ENCODE assay signal across 11 cellular contexts in genomic region chr3:177069514-177070329, GRCh38.
A peak's percentile ranks its signal among the peaks of the same experiment; 100 is the strongest.
DNase-seq lines count a peak whose midpoint lies in the region; ATAC-seq and TF ChIP-seq lines count a peak whose summit lies in the region.
"Had no signal": no experiment of that assay in that cellular context is flagged by ENCODE, and none has a peak within 500 bp of the region (broad histone marks: within the 10 kb centered on the region; RNA-seq: fewer than 3 reads in every experiment).

No MANE protein-coding gene starts in this region.

- H3K27ac Mint-ChIP-seq in HFFc6 (no peak overlapping the region; the same call in 1 of the 2 replicates), neural crest cell (ENCODE audit: unreplicated experiment) (peak overlapping the region; percentile 87)

- H3K9me3 Mint-ChIP-seq in HFFc6 (no peaks in the 10 kb centered on the region), neural crest cell (peaks cover 6% of the 10 kb centered on the region)
- H3K9me3 Mint-ChIP-seq: T-cell had no signal

- peaks cover 34% of the 10 kb centered on the region for H3K4me1 Mint-ChIP-seq in HFFc6 (ENCODE audit: low read depth)
- peaks cover 19% of the 10 kb centered on the region for H3K4me1 Mint-ChIP-seq in neural crest cell

- DNase-seq in NCI-H1105 treated with DMSO at 0.1 percent for 48 hours (lab: John Stamatoyannopoulos, UW) (peak; percentile 57), NCI-H1105 (lab: John Stamatoyannopoulos, UW) (no peak), HFFc6 (peak; percentile 39), astrocyte of the spinal cord (ENCODE audit: low read depth, low spot score) (peak; percentile 56), neural crest cell (ENCODE audit: low read depth, low spot score) (no peak), NCI-H345 treated with DMSO at 0.1 percent for 48 hours (lab: John Stamatoyannopoulos, UW; ENCODE audit: unreplicated experiment) (no peak), left lobe of liver (ENCODE audit: low spot score) (no peak)
- DNase-seq: gastrocnemius medialis, T-cell had no signal

- H3K4me3 Mint-ChIP-seq in HFFc6 = no peak overlapping the region; the same call in 1 of the 2 replicates
- no peak overlapping the region for H3K4me3 Mint-ChIP-seq in neural crest cell
- H3K4me3 Mint-ChIP-seq: T-cell had no signal

- peaks cover 10% of the 10 kb centered on the region for H3K36me3 Mint-ChIP-seq in HFFc6 (ENCODE audit: low read depth)
- peaks cover 16% of the 10 kb centered on the region for H3K36me3 Mint-ChIP-seq in neural crest cell (ENCODE audit: low read depth)

- TF ChIP-seq CTCF in HFFc6 (IDR thresholded peaks at IDR 0.05) (no peak), astrocyte of the spinal cord (IDR thresholded peaks at IDR 0.05; ENCODE audit: low read depth, low read length) (no peak), neural crest cell (conservative IDR thresholded peaks at IDR 0.05) (no peak)

- no peaks in the 10 kb centered on the region; the same call in 1 of the 2 replicates for H3K27me3 Mint-ChIP-seq in HFFc6 (ENCODE audit: insufficient read depth)
- H3K27me3 Mint-ChIP-seq in neural crest cell (ENCODE audit: low read depth) = no peaks in the 10 kb centered on the region
- H3K27me3 Mint-ChIP-seq: T-cell had no signal

- H3K4me3 ChIP-seq in astrocyte of the spinal cord (ENCODE audit: low read depth, low read length) = no peak overlapping the region
- H3K4me3 ChIP-seq: gastrocnemius medialis, tibial nerve had no signal

- in situ Hi-C loops in astrocyte of the spinal cord (cut with HindIII; ENCODE audit: low sequenced_read_pairs) = no loop called here

- ATAC-seq in GM18870 (IDR thresholded peaks at IDR 0.05; ENCODE audit: unreplicated experiment) (no peak), left lobe of liver (no peak)
- ATAC-seq: T-cell had no signal

Comparison
In these comparisons a context has a peak if more than half of its experiments do, and no peak if none do; other contexts are left out.
1. DNase-seq: peak in NCI-H1105 treated with DMSO at 0.1 percent for 48 hours (single experiment), HFFc6 (single experiment) and astrocyte of the spinal cord (single experiment); none in NCI-H1105 (single experiment), neural crest cell (single experiment), NCI-H345 treated with DMSO at 0.1 percent for 48 hours (single experiment) and left lobe of liver (single experiment).